1 cellular context compared by ENCODE assay signal in the genomic region with DNA sequence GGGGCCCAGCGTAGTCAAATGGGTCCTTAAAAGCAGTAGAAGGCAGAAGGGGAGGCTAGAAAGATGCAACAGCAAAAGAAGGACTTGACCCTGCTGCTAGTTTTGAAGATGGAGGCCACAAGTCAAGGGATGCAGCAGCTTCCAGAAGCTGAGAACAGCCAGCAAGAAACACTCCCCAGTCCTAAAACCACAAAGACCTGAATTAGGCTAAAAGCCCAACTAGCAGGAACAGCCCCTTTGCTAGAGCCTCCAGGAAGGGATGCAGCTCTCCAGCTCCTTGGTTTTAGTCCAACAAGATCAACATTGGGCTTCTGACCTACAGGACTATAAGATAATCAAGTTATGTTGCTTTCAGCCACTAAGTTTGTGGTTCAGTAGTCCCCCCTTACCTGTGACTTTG.
A peak's percentile ranks its signal among the peaks of the same experiment; 100 is the strongest.
TF ChIP-seq lines count a peak whose summit lies in the region.

No MANE protein-coding gene starts in this region.

TF ChIP-seq in GM12878, 131 proteins besides CTCF, POLR2A, EP300 and RAD21:
- TF ChIP-seq SUZ12 (IDR thresholded peaks at IDR 0.05; ENCODE audit: unreplicated experiment) = no peak
- TF ChIP-seq, protein P1, sequence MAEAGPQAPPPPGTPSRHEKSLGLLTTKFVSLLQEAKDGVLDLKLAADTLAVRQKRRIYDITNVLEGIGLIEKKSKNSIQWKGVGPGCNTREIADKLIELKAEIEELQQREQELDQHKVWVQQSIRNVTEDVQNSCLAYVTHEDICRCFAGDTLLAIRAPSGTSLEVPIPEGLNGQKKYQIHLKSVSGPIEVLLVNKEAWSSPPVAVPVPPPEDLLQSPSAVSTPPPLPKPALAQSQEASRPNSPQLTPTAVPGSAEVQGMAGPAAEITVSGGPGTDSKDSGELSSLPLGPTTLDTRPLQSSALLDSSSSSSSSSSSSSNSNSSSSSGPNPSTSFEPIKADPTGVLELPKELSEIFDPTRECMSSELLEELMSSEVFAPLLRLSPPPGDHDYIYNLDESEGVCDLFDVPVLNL (IDR thresholded peaks at IDR 0.05; ENCODE audit: low read depth, low read length) = no peak
- TF ChIP-seq RCOR1 (conservative IDR thresholded peaks at IDR 0.05; ENCODE audit: low read depth, low read length) = no peak
- no peak for TF ChIP-seq NFYA (IDR thresholded peaks at IDR 0.05; ENCODE audit: borderline replicate concordance, low read depth, low read length)
- TF ChIP-seq RUNX3 (IDR thresholded peaks at IDR 0.05; ENCODE audit: low read length) = 0 out of 2 replicates have a peak, but pooled peaks have one; percentile 3
- TF ChIP-seq, protein P2, sequence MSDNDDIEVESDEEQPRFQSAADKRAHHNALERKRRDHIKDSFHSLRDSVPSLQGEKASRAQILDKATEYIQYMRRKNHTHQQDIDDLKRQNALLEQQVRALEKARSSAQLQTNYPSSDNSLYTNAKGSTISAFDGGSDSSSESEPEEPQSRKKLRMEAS (IDR thresholded peaks at IDR 0.05; ENCODE audit: low read depth, low read length) = no peak
